7 cellular contexts compared by ENCODE assay signal in genomic region chr5:139138790-139139189, GRCh38. TPM values are rescaled to one million over a fixed set of nuclear protein-coding genes. Genes with fewer than 3 reads are reported as not detected.
DNase-seq lines count a peak whose midpoint lies in the region; ATAC-seq and TF ChIP-seq lines count a peak whose summit lies in the region.

No MANE protein-coding gene starts in this region.

- peak; percentile 82 for DNase-seq in HT1080 (ENCODE audit: low read depth)
- peak; percentile 48 to 53 for DNase-seq in SJCRH30
- peak in 1 of 2 donors; percentile 28 for DNase-seq in heart right ventricle
- DNase-seq in superior temporal gyrus (ENCODE audit: extremely low spot score): peak; percentile 68
- DNase-seq in NCI-H82 (lab: John Stamatoyannopoulos, UW): no peak
- no peak for DNase-seq in T-helper 9 cell

- H3K4me1 ChIP-seq in SJCRH30: peaks cover 4% of the 10 kb centered on the region; the same call in 1 of the 2 replicates
- peaks cover 9 to 64% (median 44%) of the 10 kb centered on the region in 9 donors for H3K4me1 ChIP-seq in heart right ventricle

- H3K27me3 ChIP-seq in SJCRH30: no peaks in the 10 kb centered on the region
- no peaks in the 10 kb centered on the region for H3K27me3 ChIP-seq in heart right ventricle

- intact Hi-C loops in heart right ventricle (cut with DNase I): loop anchor here in 1 of 10 donors (10.0 kb wide), 1 partner anchor 164 kb away; no protein-coding TSS in a partner anchor

- no peak overlapping the region for H3K4me3 ChIP-seq in SJCRH30
- H3K4me3 ChIP-seq in heart right ventricle: no peak overlapping the region

- H3K27ac ChIP-seq in SJCRH30: no peak overlapping the region
- peak overlapping the region in 9 of 10 donors; percentile 16 to 74 (median 52) for H3K27ac ChIP-seq in heart right ventricle

- TF ChIP-seq CTCF in heart right ventricle (IDR thresholded peaks at IDR 0.05): no peak

- peak in 7 of 8 donors; percentile 67 to 89 (median 81) for ATAC-seq in heart right ventricle
- ATAC-seq in HG03159 (IDR thresholded peaks at IDR 0.05; ENCODE audit: unreplicated experiment): no peak

- H3K36me3 ChIP-seq in SJCRH30 (no peaks in the 10 kb centered on the region), heart right ventricle (no peaks in the 10 kb centered on the region)

- 46 to 49% methylated on average over 4 of the region's 4 CpGs for WGBS in heart right ventricle, 2 donors

- H3K9me3 ChIP-seq in SJCRH30 (replicated peaks): no peaks in the 10 kb centered on the region
- no peaks in the 10 kb centered on the region for H3K9me3 ChIP-seq in heart right ventricle

RNA-seq across cellular contexts. Expression of gene SIL1, which starts 59.4 kb away (rescaled TPM):
- total RNA-seq in HT1080 (2014; rRNA removed; shearing (Covaris generic)): 27.5 and 28.4 TPM in 2 replicates
- polyA plus RNA-seq in HT1080 (2015; cell fraction: cytosol; rRNA removed): 19.3 and 19.5 TPM in 2 replicates
- 25.3 and 30.6 TPM in 2 replicates for polyA plus RNA-seq in HT1080 (2015; cell fraction: nucleus; rRNA removed)
- 7.1 and 7.7 TPM in 2 replicates for total RNA-seq in SJCRH30 (2014; rRNA removed; shearing (Covaris generic))
- 10 to 100 TPM; 26.7 to 68.1 (median 43.4) TPM for total RNA-seq in heart right ventricle
- 10 to 100 TPM; 74.3 to 94.7 TPM for polyA plus RNA-seq in heart right ventricle

Comparison
In these comparisons a context has a peak if more than half of its experiments do, and no peak if none do; other contexts are left out.
1. DNase-seq: peak in HT1080 (single experiment), SJCRH30 (2 of 2) and superior temporal gyrus (single experiment); none in NCI-H82 (single experiment) and T-helper 9 cell (single experiment).